Comparison of ENCODE assay signal across 13 cellular contexts in the genomic region with DNA sequence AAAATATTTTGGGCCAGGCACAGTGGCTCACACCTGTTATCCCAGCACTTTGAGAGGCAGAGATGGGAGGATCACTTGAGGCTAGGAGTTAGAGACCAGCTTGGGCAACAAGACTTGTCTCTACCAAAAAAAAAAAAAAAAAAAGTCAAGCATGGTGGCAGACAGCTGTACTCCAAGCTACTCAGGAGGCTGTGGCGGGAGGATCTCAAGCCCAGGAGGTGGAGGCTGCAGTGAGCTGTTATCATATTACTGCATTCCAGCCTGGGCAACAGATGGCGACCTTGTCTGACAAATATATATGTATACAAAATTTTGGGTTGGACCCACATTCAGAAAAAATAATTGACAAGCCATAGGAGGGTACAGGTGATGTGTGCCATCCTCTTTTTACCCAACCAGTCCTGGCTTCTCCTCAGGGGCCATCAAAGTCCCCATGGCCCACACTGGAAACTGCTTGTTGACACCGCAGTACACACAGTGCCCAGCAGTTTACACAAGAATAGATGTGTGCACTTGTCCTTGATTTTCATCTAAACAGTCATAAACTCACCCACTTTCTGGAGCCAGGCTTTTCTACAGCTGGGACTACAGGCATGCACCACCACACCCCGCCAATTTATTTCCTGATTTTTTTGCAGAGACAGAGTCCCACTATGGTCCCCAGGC. TPM values are rescaled to one million over a fixed set of nuclear protein-coding genes. Genes with fewer than 3 reads are reported as not detected.
DNase-seq lines count a peak whose midpoint lies in the region; ATAC-seq, FAIRE-seq and TF ChIP-seq lines count a peak whose summit lies in the region.
"Had no signal": no experiment of that assay in that cellular context is flagged by ENCODE, and none has a peak within 500 bp of the region (broad histone marks: within the 10 kb centered on the region; RNA-seq: fewer than 3 reads in every experiment).

No MANE protein-coding gene starts in this region.

- H3K79me2 ChIP-seq in GM23338 (replicated peaks; ENCODE audit: insufficient read depth) (peaks cover 3% of the 10 kb centered on the region; the same call in 1 of the 2 replicates), astrocyte (ENCODE audit: insufficient read depth, low read length) (peaks cover 52% of the 10 kb centered on the region)

- H3K4me2 ChIP-seq in GM23338 (no peak overlapping the region), astrocyte (ENCODE audit: low read length) (peak overlapping the region; percentile 99)

- peaks cover 83% of the 10 kb centered on the region for H3K36me3 Mint-ChIP-seq in CD4-positive, alpha-beta T cell (ENCODE audit: low read depth)
- H3K36me3 Mint-ChIP-seq in GM23338 (ENCODE audit: low read depth) = peaks cover 15% of the 10 kb centered on the region
- H3K36me3 Mint-ChIP-seq in astrocyte (ENCODE audit: low read depth, unreplicated experiment) = peaks cover 33% of the 10 kb centered on the region
- H3K36me3 Mint-ChIP-seq in naive thymus-derived CD4-positive, alpha-beta T cell = peaks cover under 1 to 23% (median 6%) of the 10 kb centered on the region in 5 donors

- no peak for ATAC-seq in CD4-positive, alpha-beta T cell (ENCODE audit: poor library complexity)
- no peak for ATAC-seq in GM23338
- no peak for ATAC-seq in naive thymus-derived CD4-positive, alpha-beta T cell

- no peak overlapping the region for H2AFZ ChIP-seq in GM23338
- H2AFZ ChIP-seq in astrocyte (ENCODE audit: low read depth, low read length) = no peak overlapping the region

- H3K27me3 Mint-ChIP-seq in CD4-positive, alpha-beta T cell = no peaks in the 10 kb centered on the region
- H3K27me3 Mint-ChIP-seq in GM23338 (ENCODE audit: insufficient read depth, low read depth, poor library complexity) (peaks cover 34% of the 10 kb centered on the region), astrocyte (ENCODE audit: low read depth, unreplicated experiment) (no peaks in the 10 kb centered on the region)
- no peaks in the 10 kb centered on the region for H3K27me3 Mint-ChIP-seq in naive thymus-derived CD4-positive, alpha-beta T cell

- no peak for DNase-seq in CD4-positive, alpha-beta T cell
- no peak for DNase-seq in GM23338 (ENCODE audit: low spot score)
- DNase-seq in astrocyte (ENCODE audit: low read depth) = no peak
- no peak for DNase-seq in naive thymus-derived CD4-positive, alpha-beta T cell
- no peak for DNase-seq in COLO829 (ENCODE audit: low spot score)
- DNase-seq in NCI-H345 (lab: John Stamatoyannopoulos, UW) = no peak
- no peak for DNase-seq in effector memory CD4-positive, alpha-beta T cell
- DNase-seq: activated effector memory CD4-positive, alpha-beta T cell treated with Interleukin-2 at 50 U/mL for 16 hours; DMS79; NCI-H2171; stimulated activated CD4-positive, alpha-beta T cell treated with anti-CD3 and anti-CD28 coated beads, Interleukin-12 subunit alpha, Interleukin-12 subunit beta, amount 100 ng/mL, for 4 hours; stimulated activated CD8-positive, alpha-beta memory T cell treated with anti-CD3 and anti-CD28 coated beads, Interleukin-4, amount 100 ng/mL, for 48 hours had no signal

- H3K4me1 ChIP-seq in GM23338 (ENCODE audit: insufficient read depth) (peaks cover 8% of the 10 kb centered on the region), astrocyte (ENCODE audit: insufficient read depth, low read length) (peaks cover 19% of the 10 kb centered on the region)
- H3K4me1 ChIP-seq in naive thymus-derived CD4-positive, alpha-beta T cell (ENCODE audit: control insufficient read depth in 2 of 2, insufficient read depth in 2 of 2, low read length in 2 of 2) = peaks cover 24 to 31% of the 10 kb centered on the region in 2 donors
- H3K4me1 ChIP-seq in effector memory CD4-positive, alpha-beta T cell (ENCODE audit: control insufficient read depth, insufficient read depth, low read length, poor library complexity, severe bottlenecking) = peaks cover 21% of the 10 kb centered on the region

- no peaks in the 10 kb centered on the region for H3K27me3 ChIP-seq in CD4-positive, alpha-beta T cell (ENCODE audit: control insufficient read depth, insufficient read depth, low read length)
- H3K27me3 ChIP-seq in GM23338 (ENCODE audit: insufficient read depth) = peaks cover 27% of the 10 kb centered on the region
- H3K27me3 ChIP-seq in astrocyte (ENCODE audit: insufficient read depth, low read length) = no peaks in the 10 kb centered on the region
- no peaks in the 10 kb centered on the region for H3K27me3 ChIP-seq in naive thymus-derived CD4-positive, alpha-beta T cell (ENCODE audit: control insufficient read depth in 2 of 2, insufficient read depth in 2 of 2, low read length in 2 of 2)
- no peaks in the 10 kb centered on the region for H3K27me3 ChIP-seq in effector memory CD4-positive, alpha-beta T cell (replicated peaks; ENCODE audit: control insufficient read depth, insufficient read depth, low read length, poor library complexity, severe bottlenecking)

- H3K4me3 ChIP-seq in GM23338 = no peak overlapping the region
- H3K4me3 ChIP-seq in astrocyte (ENCODE audit: insufficient read depth, low read depth, low read length) = no peak overlapping the region
- H3K4me3 ChIP-seq in naive thymus-derived CD4-positive, alpha-beta T cell (ENCODE audit: low read length) = no peak overlapping the region
- no peak overlapping the region for H3K4me3 ChIP-seq in effector memory CD4-positive, alpha-beta T cell (ENCODE audit: insufficient read depth, low read depth, low read length, poor library complexity, severe bottlenecking)

- no peak overlapping the region for H3K9ac ChIP-seq in astrocyte (ENCODE audit: low read length)

- H3K27ac Mint-ChIP-seq in CD4-positive, alpha-beta T cell = peak overlapping the region; percentile 97
- no peak overlapping the region for H3K27ac Mint-ChIP-seq in GM23338
- H3K27ac Mint-ChIP-seq in astrocyte (ENCODE audit: unreplicated experiment) = no peak overlapping the region
- H3K27ac Mint-ChIP-seq in naive thymus-derived CD4-positive, alpha-beta T cell = peak overlapping the region; percentile 9 to 98 (median 72)

- H3K27ac ChIP-seq in CD4-positive, alpha-beta T cell (ENCODE audit: low read depth, low read length) = no peak overlapping the region
- H3K27ac ChIP-seq in GM23338 (ENCODE audit: low read depth) (no peak overlapping the region), astrocyte (ENCODE audit: low read depth, low read length) (no peak overlapping the region)
- H3K27ac ChIP-seq in naive thymus-derived CD4-positive, alpha-beta T cell (ENCODE audit: low read depth, low read length) = peak overlapping the region; percentile 97
- no peak overlapping the region for H3K27ac ChIP-seq in effector memory CD4-positive, alpha-beta T cell (ENCODE audit: insufficient read depth, low read length, poor library complexity, severe bottlenecking)

- no peaks in the 10 kb centered on the region for H3K9me3 ChIP-seq in CD4-positive, alpha-beta T cell (ENCODE audit: control insufficient read depth, low read length)
- H3K9me3 ChIP-seq in astrocyte (ENCODE audit: insufficient read depth, low read depth, low read length) = no peaks in the 10 kb centered on the region
- H3K9me3 ChIP-seq in naive thymus-derived CD4-positive, alpha-beta T cell (ENCODE audit: control insufficient read depth in 2 of 3, low read length in 3 of 3) = no peaks in the 10 kb centered on the region
- no peaks in the 10 kb centered on the region for H3K9me3 ChIP-seq in effector memory CD4-positive, alpha-beta T cell (ENCODE audit: control insufficient read depth, low read length)

- H3K36me3 ChIP-seq in GM23338 (ENCODE audit: insufficient read depth) = no peaks in the 10 kb centered on the region
- H3K36me3 ChIP-seq in astrocyte (ENCODE audit: insufficient read depth, low read length) = peaks cover 6% of the 10 kb centered on the region
- H3K36me3 ChIP-seq in naive thymus-derived CD4-positive, alpha-beta T cell (ENCODE audit: control insufficient read depth in 2 of 3, insufficient read depth in 3 of 3, low read length in 3 of 3) = peaks cover 0 to 51% (median 7%) of the 10 kb centered on the region in 3 experiments
- H3K36me3 ChIP-seq in effector memory CD4-positive, alpha-beta T cell (ENCODE audit: control insufficient read depth, insufficient read depth, low read length) = peaks cover 39% of the 10 kb centered on the region

- TF ChIP-seq CTCF in CD4-positive, alpha-beta T cell (IDR thresholded peaks at IDR 0.05) = no peak
- TF ChIP-seq CTCF in GM23338 (conservative IDR thresholded peaks at IDR 0.05; ENCODE audit: low read depth in 2 of 2) = no peak
- no peak for TF ChIP-seq CTCF in astrocyte (IDR thresholded peaks at IDR 0.05; ENCODE audit: insufficient read depth, low read depth, low read length)

- no peak for FAIRE-seq in astrocyte (lab: Jason Lieb, UNC)

- H3F3A ChIP-seq in GM23338 (replicated peaks; ENCODE audit: low read depth) = 0 out of 2 replicates have a peak, but pooled peaks cover 6% of the 10 kb centered on the region

- intact Hi-C loops in CD4-positive, alpha-beta T cell (cut with DNase I, micrococcal nuclease) = no loop called here
- intact Hi-C loops in naive thymus-derived CD4-positive, alpha-beta T cell (cut with micrococcal nuclease) = loop anchor here in 1 of 2 donors (10.0 kb wide), 1 partner anchor 1908 kb away; a partner anchor contains a TSS

- CTCF ChIA-PET in CD4-positive, alpha-beta T cell (lab: Charles Lee) = interaction anchor here (1.2 kb wide), 1 partner anchor 17 kb away, joined by 3 read pairs; no protein-coding TSS in a partner anchor
- CTCF ChIA-PET in naive thymus-derived CD4-positive, alpha-beta T cell (lab: Charles Lee) = interaction anchor here (1.0 kb wide), 1 partner anchor 64 kb away, joined by 3 read pairs; no protein-coding TSS in a partner anchor

- no peaks in the 10 kb centered on the region for H3K9me2 ChIP-seq in GM23338 (ENCODE audit: insufficient read depth)

- POLR2A ChIA-PET in CD4-positive, alpha-beta T cell (lab: Charles Lee) = no interaction called here
- POLR2A ChIA-PET in naive thymus-derived CD4-positive, alpha-beta T cell (lab: Charles Lee) = interaction anchor here (0.9 kb wide), 1 partner anchor 234 kb away, joined by 3 read pairs; no protein-coding TSS in a partner anchor

- H3K9me3 Mint-ChIP-seq in CD4-positive, alpha-beta T cell = no peaks in the 10 kb centered on the region
- H3K9me3 Mint-ChIP-seq in GM23338 (no peaks in the 10 kb centered on the region), astrocyte (ENCODE audit: unreplicated experiment) (no peaks in the 10 kb centered on the region)
- H3K9me3 Mint-ChIP-seq in naive thymus-derived CD4-positive, alpha-beta T cell = peaks cover 0 to 8% (median 0%) of the 10 kb centered on the region in 11 donors

- H4K20me1 ChIP-seq in GM23338 (replicated peaks; ENCODE audit: insufficient read depth) (peaks cover 10% of the 10 kb centered on the region), astrocyte (ENCODE audit: insufficient read depth, low read length) (peaks cover 82% of the 10 kb centered on the region)

- peak overlapping the region; percentile 98 for H3K4me3 Mint-ChIP-seq in CD4-positive, alpha-beta T cell
- H3K4me3 Mint-ChIP-seq in GM23338 (peak overlapping the region; percentile 28; the same call in 1 of the 3 replicates), astrocyte (ENCODE audit: unreplicated experiment) (peak overlapping the region; percentile 66)
- peak overlapping the region; percentile 12 to 99 (median 97) for H3K4me3 Mint-ChIP-seq in naive thymus-derived CD4-positive, alpha-beta T cell

- peaks cover 57% of the 10 kb centered on the region for H3K4me1 Mint-ChIP-seq in CD4-positive, alpha-beta T cell (ENCODE audit: low read depth)
- H3K4me1 Mint-ChIP-seq in GM23338 (peaks cover 12% of the 10 kb centered on the region), astrocyte (ENCODE audit: low read depth, unreplicated experiment) (peaks cover 13% of the 10 kb centered on the region)
- H3K4me1 Mint-ChIP-seq in naive thymus-derived CD4-positive, alpha-beta T cell = peaks cover 35 to 59% (median 51%) of the 10 kb centered on the region in 7 donors

RNA-seq across cellular contexts. Expression of a gene that starts 1.7 kb away (rescaled TPM):
- total RNA-seq in CD4-positive, alpha-beta T cell = 10 to 100 TPM; 59.3 to 62.6 TPM
- 8.2 and 9.3 TPM in 2 replicates for total RNA-seq in GM23338 (2014; rRNA removed; shearing (Covaris generic))
- polyA plus RNA-seq in GM23338 (2016; fragmentation: Nextera tagmentation; extraction: Ambion mirVana) = 4.3 and 5.0 TPM in 2 replicates
- total RNA-seq in astrocyte = 22.9 and 28.8 TPM in 2 replicates
- total RNA-seq in naive thymus-derived CD4-positive, alpha-beta T cell = 10 to 100 TPM; 40.5 to 64.7 (median 55.3) TPM
- polyA plus RNA-seq in naive thymus-derived CD4-positive, alpha-beta T cell = 10 to 100 TPM; 29.2 to 43.6 TPM

RNA-seq across cellular contexts. Expression of a gene that starts 2.8 kb away (rescaled TPM):
- 10 to 100 TPM; 58.6 to 70.4 TPM for total RNA-seq in CD4-positive, alpha-beta T cell
- 85.0 and 92.4 TPM in 2 replicates for total RNA-seq in GM23338 (2014; rRNA removed; shearing (Covaris generic))
- 181 and 189 TPM in 2 replicates for polyA plus RNA-seq in GM23338 (2016; fragmentation: Nextera tagmentation; extraction: Ambion mirVana)
- 69.5 and 75.6 TPM in 2 replicates for total RNA-seq in astrocyte
- total RNA-seq in naive thymus-derived CD4-positive, alpha-beta T cell = 100 to 1,000 TPM in 1 of 5 experiments, 10 to 100 TPM in 4; 47.0 to 116 (median 58.5) TPM
- 10 to 100 TPM; 89.0 to 93.4 TPM for polyA plus RNA-seq in naive thymus-derived CD4-positive, alpha-beta T cell

RNA-seq across cellular contexts. Expression of a gene that starts 11.7 kb away (rescaled TPM):
- under 1 TPM; 0.28 to 0.49 TPM for total RNA-seq in CD4-positive, alpha-beta T cell
- not detected in 2 replicates for total RNA-seq in GM23338 (2014; rRNA removed; shearing (Covaris generic))
- polyA plus RNA-seq in GM23338 (2016; fragmentation: Nextera tagmentation; extraction: Ambion mirVana) = 0.18 and 0.52 TPM in 2 replicates
- total RNA-seq in astrocyte = 10.2 and 12.1 TPM in 2 replicates
- 1 to 10 TPM in 1 of 5 experiments, under 1 TPM in 4; 0.24 to 1.6 (median 0.88) TPM for total RNA-seq in naive thymus-derived CD4-positive, alpha-beta T cell
- not detected for polyA plus RNA-seq in naive thymus-derived CD4-positive, alpha-beta T cell

RNA-seq across cellular contexts. Expression of a gene that starts 18.3 kb away (rescaled TPM):
- total RNA-seq in CD4-positive, alpha-beta T cell = not detected
- not detected in 2 replicates for total RNA-seq in GM23338 (2014; rRNA removed; shearing (Covaris generic))
- polyA plus RNA-seq in GM23338 (2016; fragmentation: Nextera tagmentation; extraction: Ambion mirVana) = not detected in 2 replicates
- total RNA-seq in astrocyte = not detected in 2 replicates
- not detected for total RNA-seq in naive thymus-derived CD4-positive, alpha-beta T cell
- not detected for polyA plus RNA-seq in naive thymus-derived CD4-positive, alpha-beta T cell
- total RNA-seq: glomerular endothelial cell had no signal

RNA-seq across cellular contexts. Expression of a gene that starts 24.0 kb away (rescaled TPM):
- 1 to 10 TPM; 1.1 to 1.3 TPM for total RNA-seq in CD4-positive, alpha-beta T cell
- 0.66 and 1.0 TPM in 2 replicates for total RNA-seq in GM23338 (2014; rRNA removed; shearing (Covaris generic))
- 0.55 and 0.92 TPM in 2 replicates for polyA plus RNA-seq in GM23338 (2016; fragmentation: Nextera tagmentation; extraction: Ambion mirVana)
- total RNA-seq in astrocyte = 0.77 and 1.5 TPM in 2 replicates
- total RNA-seq in naive thymus-derived CD4-positive, alpha-beta T cell = 10 to 100 TPM in 1 of 5 experiments, under 1 TPM in 3, not detected in 1; 0.32 to 11.5 (median 0.77) TPM
- not detected for polyA plus RNA-seq in naive thymus-derived CD4-positive, alpha-beta T cell

Comparison
In these comparisons a context has a peak if more than half of its experiments do, and no peak if none do; other contexts are left out.
1. H3K27ac Mint-ChIP-seq: peak in CD4-positive, alpha-beta T cell (single experiment) and naive thymus-derived CD4-positive, alpha-beta T cell (9 of 9); none in GM23338 (single experiment) and astrocyte (single experiment).
2. H3K4me3 Mint-ChIP-seq: peak in every context shown above with its lines; median percentile 98 in CD4-positive, alpha-beta T cell; 97 in naive thymus-derived CD4-positive, alpha-beta T cell; 66 in astrocyte; 28 in GM23338.